Comparison of ENCODE assay signal across 12 cellular contexts in the genomic region with DNA sequence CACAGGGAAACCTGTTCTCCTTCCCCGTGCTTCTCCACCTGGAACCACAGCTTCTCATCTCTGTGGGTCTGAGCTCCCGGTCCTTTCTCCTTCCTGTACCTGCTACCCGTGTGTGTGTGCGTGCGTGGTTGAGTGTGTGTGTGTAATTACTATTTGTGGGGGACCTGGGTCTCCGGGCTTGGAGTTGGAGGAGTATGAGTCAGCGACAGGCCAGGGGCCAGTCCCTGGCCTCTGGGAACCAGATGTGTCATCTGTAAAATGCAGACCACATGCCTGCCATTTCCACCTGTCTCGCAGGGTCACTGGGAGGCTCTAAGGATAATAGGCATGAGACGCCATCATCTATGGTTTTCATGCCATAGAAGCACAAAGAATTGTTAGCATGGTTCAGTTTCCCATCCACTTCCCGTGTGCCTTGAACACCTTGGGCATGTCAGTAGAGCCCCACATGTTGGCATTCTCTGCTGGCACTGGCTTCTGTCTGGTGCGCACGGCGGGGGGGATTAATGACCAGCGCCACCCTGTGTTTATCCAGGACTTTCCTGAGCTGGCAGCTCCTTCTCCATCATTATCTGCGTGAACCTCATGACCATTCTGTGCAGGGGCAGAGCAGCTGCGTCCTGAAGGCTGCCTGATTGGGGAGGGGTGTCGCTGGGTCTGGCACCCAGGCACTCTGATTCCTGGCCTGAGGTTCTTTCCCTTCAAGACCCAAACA. TPM values are rescaled to one million over a fixed set of nuclear protein-coding genes. Genes with fewer than 3 reads are reported as not detected.
DNase-seq lines count a peak whose midpoint lies in the region; ATAC-seq and TF ChIP-seq lines count a peak whose summit lies in the region.
"Had no signal": no experiment of that assay in that cellular context is flagged by ENCODE, and none has a peak within 500 bp of the region (broad histone marks: within the 10 kb centered on the region; RNA-seq: fewer than 3 reads in every experiment).

No MANE protein-coding gene starts in this region.

- H3K4me3 ChIP-seq in ascending aorta (peak overlapping the region; percentile 62 to 84), iPS-18c (ENCODE audit: insufficient read depth, low read depth, low read length) (peak overlapping the region; percentile 100; the same call in 1 of the 2 replicates), stomach (peak overlapping the region; percentile 62 to 87 (median 83))

- no peaks in the 10 kb centered on the region for H3K9me3 Mint-ChIP-seq in HFFc6
- H3K9me3 Mint-ChIP-seq: natural killer cell; stimulated activated effector memory CD8-positive, alpha-beta T cell treated with anti-CD3 and anti-CD28 coated beads, Interleukin-12 subunit alpha, Interleukin-12 subunit beta, amount 100 ng/mL, for 72 hours had no signal

- no peak for TF ChIP-seq CTCF in HFFc6 (IDR thresholded peaks at IDR 0.05)
- no peak for TF ChIP-seq CTCF in ascending aorta (IDR thresholded peaks at IDR 0.05)
- no peak for TF ChIP-seq CTCF in stomach (IDR thresholded peaks at IDR 0.05)

- H3K9me3 ChIP-seq in ascending aorta = no peaks in the 10 kb centered on the region
- peaks cover 3% of the 10 kb centered on the region for H3K9me3 ChIP-seq in iPS-18c (ENCODE audit: control insufficient read depth, insufficient read depth, low read length)
- H3K9me3 ChIP-seq in stomach = no peaks in the 10 kb centered on the region
- no peaks in the 10 kb centered on the region for H3K9me3 ChIP-seq in T-helper 17 cell (ENCODE audit: control insufficient read depth, low read length, poor library complexity, severe bottlenecking)

- peak overlapping the region; percentile 85 for H3K4me3 Mint-ChIP-seq in HFFc6
- no peak overlapping the region for H3K4me3 Mint-ChIP-seq in T-helper 17 cell
- H3K4me3 Mint-ChIP-seq: natural killer cell; stimulated activated effector memory CD8-positive, alpha-beta T cell treated with anti-CD3 and anti-CD28 coated beads, Interleukin-12 subunit alpha, Interleukin-12 subunit beta, amount 100 ng/mL, for 72 hours had no signal

- WGBS in stomach, 5 donors = 42 to 58% (median 53%) methylated on average over 16 to 17 of the region's 17 CpGs

- H3K4me1 ChIP-seq in ascending aorta (peaks cover 0 to 15% of the 10 kb centered on the region in 2 donors), stomach (peaks cover 15 to 42% (median 33%) of the 10 kb centered on the region in 4 donors)

- peaks cover 27% of the 10 kb centered on the region for H3K4me1 Mint-ChIP-seq in HFFc6 (ENCODE audit: low read depth)
- no peaks in the 10 kb centered on the region for H3K4me1 Mint-ChIP-seq in T-helper 17 cell
- H3K4me1 Mint-ChIP-seq: natural killer cell; stimulated activated effector memory CD8-positive, alpha-beta T cell treated with anti-CD3 and anti-CD28 coated beads, Interleukin-12 subunit alpha, Interleukin-12 subunit beta, amount 100 ng/mL, for 72 hours had no signal

- H3K36me3 ChIP-seq in ascending aorta (peaks cover 25 to 34% of the 10 kb centered on the region in 2 donors), stomach (peaks cover 6 to 45% (median 44%) of the 10 kb centered on the region in 4 donors)

- ATAC-seq in HG03521 (IDR thresholded peaks at IDR 0.05; ENCODE audit: unreplicated experiment) = no peak
- no peak for ATAC-seq in T-helper 17 cell
- ATAC-seq: natural killer cell; stimulated activated effector memory CD8-positive, alpha-beta T cell treated with anti-CD3 and anti-CD28 coated beads, Interleukin-12 subunit alpha, Interleukin-12 subunit beta, amount 100 ng/mL, for 72 hours had no signal

- H3K27me3 Mint-ChIP-seq in HFFc6 (ENCODE audit: insufficient read depth) (no peaks in the 10 kb centered on the region; the same call in 1 of the 2 replicates), T-helper 17 cell (peaks cover 20% of the 10 kb centered on the region)

- no peak for TF ChIP-seq POLR2A in stomach (IDR thresholded peaks at IDR 0.05)

- no peak for TF ChIP-seq EP300 in stomach (IDR thresholded peaks at IDR 0.05)

- no peak overlapping the region; the same call in 1 of the 2 replicates for H3K27ac Mint-ChIP-seq in HFFc6
- H3K27ac Mint-ChIP-seq in T-helper 17 cell = no peak overlapping the region
- H3K27ac Mint-ChIP-seq: natural killer cell; stimulated activated effector memory CD8-positive, alpha-beta T cell treated with anti-CD3 and anti-CD28 coated beads, Interleukin-12 subunit alpha, Interleukin-12 subunit beta, amount 100 ng/mL, for 72 hours had no signal

- H3K27ac ChIP-seq in ascending aorta (no peak overlapping the region), stomach (peak overlapping the region in 1 of 5 donors; percentile 76)

- peak; percentile 22 for DNase-seq in HFFc6
- no peak for DNase-seq in ascending aorta (ENCODE audit: low spot score in 2 of 2)
- no peak for DNase-seq in stomach
- DNase-seq in NK-92 (lab: John Stamatoyannopoulos, UW; ENCODE audit: unreplicated experiment) = no peak
- no peak for DNase-seq in T-helper 17 cell
- DNase-seq in NCI-H226 = no peak
- DNase-seq: Karpas-422, natural killer cell had no signal

- H3K27me3 ChIP-seq in ascending aorta (no peaks in the 10 kb centered on the region), stomach (no peaks in the 10 kb centered on the region)

- H3K36me3 Mint-ChIP-seq in HFFc6 (ENCODE audit: low read depth) (no peaks in the 10 kb centered on the region), T-helper 17 cell (ENCODE audit: low read depth) (no peaks in the 10 kb centered on the region)
- H3K36me3 Mint-ChIP-seq: natural killer cell had no signal

- intact Hi-C loops in ascending aorta (cut with DNase I) (no loop called here), stomach (cut with DNase I; ENCODE audit: low total_unique reads) (no loop called here)

RNA-seq across cellular contexts. Expression of gene ZNF205, which starts 1.5 kb away (rescaled TPM):
- 10 to 100 TPM in 2 of 6 experiments, 1 to 10 TPM in 4; 7.6 to 10.2 (median 9.5) TPM for total RNA-seq in HFFc6 (2021; fragmentation: NEBNext Ultra II Directional; extraction: Animal tissue kit (Norgen Biotek cat#: 25700))
- total RNA-seq in ascending aorta (49.8 TPM), stomach (10 to 100 TPM in 1 of 5 donors, 1 to 10 TPM in 3, under 1 TPM in 1; 0.87 to 21.9 (median 5.5) TPM), T-helper 17 cell (not detected)
- 10 to 100 TPM; 16.6 to 27.5 (median 20.9) TPM for polyA plus RNA-seq in stomach

RNA-seq across cellular contexts. Expression of gene ZSCAN10, which starts 14.8 kb away (rescaled TPM):
- total RNA-seq in HFFc6 (2021; fragmentation: NEBNext Ultra II Directional; extraction: Animal tissue kit (Norgen Biotek cat#: 25700)) = not detected
- total RNA-seq in ascending aorta (not detected), stomach (not detected), T-helper 17 cell (under 1 TPM; 0.12 to 0.26 TPM)
- polyA plus RNA-seq in stomach = not detected
- polyA plus RNA-seq: adipose tissue had no signal

RNA-seq across cellular contexts. Expression of gene ZNF213, which starts 20.9 kb away (rescaled TPM):
- 1 to 10 TPM; 5.9 to 7.3 (median 6.9) TPM for total RNA-seq in HFFc6 (2021; fragmentation: NEBNext Ultra II Directional; extraction: Animal tissue kit (Norgen Biotek cat#: 25700))
- total RNA-seq in ascending aorta = 25.3 TPM
- total RNA-seq in stomach = 10 to 100 TPM in 3 of 5 donors, 1 to 10 TPM in 2; 1.3 to 87.8 (median 20.0) TPM
- polyA plus RNA-seq in stomach = 1 to 10 TPM; 5.8 to 6.7 (median 6.1) TPM
- 1 to 10 TPM; 3.1 to 3.4 TPM for total RNA-seq in T-helper 17 cell

RNA-seq across cellular contexts. Expression of gene IL32, which starts 48.5 kb away (rescaled TPM):
- total RNA-seq in HFFc6 (2021; fragmentation: NEBNext Ultra II Directional; extraction: Animal tissue kit (Norgen Biotek cat#: 25700)) = 1 to 10 TPM in 5 of 6 experiments, under 1 TPM in 1; 1.00 to 2.3 (median 1.7) TPM
- total RNA-seq in ascending aorta (139 TPM), stomach (100 to 1,000 TPM in 1 of 5 donors, 10 to 100 TPM in 3, 1 to 10 TPM in 1; 9.9 to 504 (median 90.4) TPM), T-helper 17 cell (1,000 to 10,000 TPM; 1,099 to 1,147 TPM)
- polyA plus RNA-seq in stomach = 100 to 1,000 TPM in 1 of 3 donors, 10 to 100 TPM in 2; 56.3 to 129 (median 60.9) TPM
